Comparison of ENCODE assay signal across 11 cellular contexts in the genomic region with DNA sequence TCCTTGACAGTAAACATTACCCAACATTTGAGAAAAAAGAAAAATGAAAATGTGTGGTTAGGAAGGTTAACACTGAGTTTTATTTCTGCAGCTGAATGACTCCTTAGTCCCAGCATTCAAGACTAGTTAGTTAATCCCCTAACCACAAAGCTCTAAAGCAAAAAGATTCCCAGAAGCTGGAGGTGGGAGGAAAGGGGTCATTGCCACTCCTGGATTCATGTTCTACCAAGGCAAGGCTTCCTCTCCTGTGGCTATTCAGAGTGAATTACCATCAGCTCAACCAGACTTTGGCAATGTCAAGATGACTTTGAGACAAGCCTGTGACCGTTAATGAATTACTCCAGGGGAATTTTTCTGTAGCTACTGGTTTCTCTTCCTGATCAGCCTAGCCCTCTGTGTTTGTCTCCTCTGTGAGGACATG.
A peak's percentile ranks its signal among the peaks of the same experiment; 100 is the strongest.
DNase-seq lines count a peak whose midpoint lies in the region; ATAC-seq and TF ChIP-seq lines count a peak whose summit lies in the region.
"Had no signal": no experiment of that assay in that cellular context is flagged by ENCODE, and none has a peak within 500 bp of the region (broad histone marks: within the 10 kb centered on the region; RNA-seq: fewer than 3 reads in every experiment).

No MANE protein-coding gene starts in this region.

- H3K36me3 ChIP-seq in psoas muscle (ENCODE audit: insufficient read depth in 1 of 2, low read depth in 1 of 2) (no peaks in the 10 kb centered on the region), Peyer's patch (no peaks in the 10 kb centered on the region)
- H3K36me3 ChIP-seq: vagina had no signal

- H3K4me3 Mint-ChIP-seq in activated naive CD8-positive, alpha-beta T cell treated with anti-CD3 and anti-CD28 coated beads for 36 hours = peak overlapping the region; percentile 49

- H3K4me3 ChIP-seq in psoas muscle (no peak overlapping the region), Peyer's patch (no peak overlapping the region)
- H3K4me3 ChIP-seq: vagina had no signal

- H3K4me1 Mint-ChIP-seq in activated naive CD8-positive, alpha-beta T cell treated with anti-CD3 and anti-CD28 coated beads for 36 hours = peaks cover 96% of the 10 kb centered on the region

- H3K9me3 ChIP-seq in psoas muscle (no peaks in the 10 kb centered on the region), Peyer's patch (no peaks in the 10 kb centered on the region)
- H3K9me3 ChIP-seq: vagina had no signal

- H3K36me3 Mint-ChIP-seq in activated naive CD8-positive, alpha-beta T cell treated with anti-CD3 and anti-CD28 coated beads for 36 hours = peaks cover 68% of the 10 kb centered on the region

- peak overlapping the region; percentile 98 for H3K27ac Mint-ChIP-seq in activated naive CD8-positive, alpha-beta T cell treated with anti-CD3 and anti-CD28 coated beads for 36 hours

- no peak overlapping the region for H3K27ac ChIP-seq in psoas muscle
- no peak overlapping the region for H3K27ac ChIP-seq in Peyer's patch
- H3K27ac ChIP-seq: vagina had no signal

- ATAC-seq in GM19395 (IDR thresholded peaks at IDR 0.05; ENCODE audit: unreplicated experiment) (peak; percentile 90), HG03060 (IDR thresholded peaks at IDR 0.05; ENCODE audit: low read depth, unreplicated experiment) (peak; percentile 91), psoas muscle (no peak)

- intact Hi-C loops in psoas muscle (cut with DNase I) = no loop called here

- no peaks in the 10 kb centered on the region for H3K4me1 ChIP-seq in psoas muscle
- H3K4me1 ChIP-seq in Peyer's patch = peaks cover 0 to 7% (median 0%) of the 10 kb centered on the region in 4 donors
- H3K4me1 ChIP-seq: vagina had no signal

- no peaks in the 10 kb centered on the region for H3K9me3 Mint-ChIP-seq in activated naive CD8-positive, alpha-beta T cell treated with anti-CD3 and anti-CD28 coated beads for 36 hours

- TF ChIP-seq CTCF in GM10266 (IDR thresholded peaks at IDR 0.05; ENCODE audit: control insufficient read depth, insufficient read depth, low read depth, missing control alignments) (no peak), psoas muscle (IDR thresholded peaks at IDR 0.05) (no peak), Peyer's patch (IDR thresholded peaks at IDR 0.05) (no peak)

- no peak for TF ChIP-seq POLR2A in Peyer's patch (IDR thresholded peaks at IDR 0.05)

- H3K27me3 ChIP-seq in psoas muscle (ENCODE audit: insufficient read depth in 3 of 3, low read length in 2 of 3) (no peaks in the 10 kb centered on the region), Peyer's patch (no peaks in the 10 kb centered on the region)
- H3K27me3 ChIP-seq: vagina had no signal

- peak; percentile 44 for DNase-seq in GM10266 (ENCODE audit: extremely low spot score)
- DNase-seq in activated naive CD8-positive, alpha-beta T cell treated with anti-CD3 and anti-CD28 coated beads for 36 hours = no peak
- DNase-seq in SHP77 (lab: John Stamatoyannopoulos, UW) = no peak
- DNase-seq in psoas muscle = no peak
- DNase-seq in DMS153 treated with DMSO at 0.1 percent for 48 hours (lab: John Stamatoyannopoulos, UW; ENCODE audit: unreplicated experiment) = no peak
- no peak for DNase-seq in Peyer's patch
- DNase-seq: activated CD8-positive, alpha-beta memory T cell treated with anti-CD3 and anti-CD28 coated beads for 24 hours; NCI-H82 had no signal

- WGBS in psoas muscle, 3 donors = 71 to 88% (median 75%) methylated on average over 1 of the region's 1 CpG

- no peaks in the 10 kb centered on the region for H3K27me3 Mint-ChIP-seq in activated naive CD8-positive, alpha-beta T cell treated with anti-CD3 and anti-CD28 coated beads for 36 hours

Comparison
In these comparisons a context has a peak if more than half of its experiments do, and no peak if none do; other contexts are left out.
1. ATAC-seq: peak in GM19395 (single experiment) and HG03060 (single experiment); none in psoas muscle (0 of 4).